Comparison of ENCODE assay signal across 8 cellular contexts in the genomic region with DNA sequence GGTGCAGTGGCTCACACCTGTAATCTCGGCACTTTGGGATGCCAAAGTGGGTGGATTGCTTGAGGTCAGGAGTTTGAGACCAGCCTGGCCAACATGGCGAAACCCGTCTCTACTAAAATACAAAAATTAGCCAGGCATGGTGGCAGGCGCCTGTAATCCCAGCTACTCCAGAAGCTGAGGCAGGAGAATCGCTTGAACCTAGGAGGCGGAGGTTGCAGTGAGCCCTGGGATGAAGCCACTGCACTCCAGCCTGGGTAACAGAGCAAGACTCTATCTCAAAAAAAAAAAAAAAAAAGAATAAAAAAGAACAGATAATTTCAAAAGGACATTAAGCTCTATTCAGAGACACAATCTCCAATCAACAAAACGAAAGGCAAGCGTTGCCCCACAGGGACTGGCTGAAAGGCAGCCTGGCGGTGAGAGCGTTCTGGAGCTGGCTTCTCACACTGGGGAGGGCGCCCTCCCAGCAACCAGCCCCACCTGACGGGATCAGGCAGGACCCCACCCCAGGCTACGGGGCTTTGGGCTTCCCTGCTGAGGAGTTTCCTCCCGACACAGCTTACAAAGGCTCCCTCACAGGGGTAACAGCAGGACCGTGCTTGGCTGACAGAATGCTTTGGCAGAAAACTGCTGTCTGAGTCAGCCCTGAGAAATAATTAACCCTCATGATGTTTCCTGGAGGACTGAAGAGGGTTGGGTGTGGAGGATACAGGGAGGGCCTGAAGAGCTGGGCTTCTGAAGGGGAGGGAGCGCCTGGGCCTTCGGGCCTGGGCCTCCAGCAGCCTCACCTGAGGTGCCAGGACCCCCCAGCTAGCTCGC. TPM values are rescaled to one million over a fixed set of nuclear protein-coding genes. Genes with fewer than 3 reads are reported as not detected.
A peak's percentile ranks its signal among the peaks of the same experiment; 100 is the strongest.
DNase-seq lines count a peak whose midpoint lies in the region; ATAC-seq, FAIRE-seq and TF ChIP-seq lines count a peak whose summit lies in the region.

No MANE protein-coding gene starts in this region.

- peak overlapping the region; percentile 66 for H3K4me3 Mint-ChIP-seq in MCF 10A (ENCODE audit: unreplicated experiment)
- H3K4me3 Mint-ChIP-seq in stimulated activated memory B cell treated with anti-CD40 and anti-IgM and Interleukin-4, amounts not matched to agents 10 μg/mL and 1 μg/mL and 100 μg/mL, for 72 hours, result no peak overlapping the region

- no peak for FAIRE-seq in kidney (lab: Jason Lieb, UNC)

- POLR2A ChIA-PET in MCF 10A (lab: Yijun Ruan, JAX), result interaction anchor here (1.0 to 9.1 kb wide), 23 partner anchors 10 to 285 kb away, joined by 3 to 162 read pairs (median 13); partner anchors contain the start of genes ENAH and SRP9

- TF ChIP-seq CTCF in MCF 10A (IDR thresholded peaks at IDR 0.05; ENCODE audit: unreplicated experiment), result no peak
- TF ChIP-seq CTCF in kidney (IDR thresholded peaks at IDR 0.05; ENCODE audit: borderline replicate concordance, extremely low read depth, insufficient read depth), result no peak

- peak overlapping the region; percentile 57 to 65 for H3K4me3 ChIP-seq in kidney (ENCODE audit: low read length in 2 of 2)

- H3K4me1 ChIP-seq in kidney (ENCODE audit: control insufficient read depth in 1 of 2, insufficient read depth in 1 of 2, low read depth in 1 of 2, low read length in 2 of 2), result no peaks in the 10 kb centered on the region

- H3K9ac ChIP-seq in kidney (ENCODE audit: low read length in 2 of 2), result peak overlapping the region; percentile 32 to 56

- peak overlapping the region; percentile 90 for H3K27ac Mint-ChIP-seq in MCF 10A (ENCODE audit: low read depth, unreplicated experiment)
- no peak overlapping the region for H3K27ac Mint-ChIP-seq in stimulated activated memory B cell treated with anti-CD40 and anti-IgM and Interleukin-4, amounts not matched to agents 10 μg/mL and 1 μg/mL and 100 μg/mL, for 72 hours

- peak overlapping the region; percentile 56 to 73 for H3K27ac ChIP-seq in kidney (ENCODE audit: low read depth in 2 of 2, low read length in 2 of 2)

- no peaks in the 10 kb centered on the region for H3K9me3 Mint-ChIP-seq in MCF 10A (ENCODE audit: unreplicated experiment)
- no peaks in the 10 kb centered on the region for H3K9me3 Mint-ChIP-seq in stimulated activated memory B cell treated with anti-CD40 and anti-IgM and Interleukin-4, amounts not matched to agents 10 μg/mL and 1 μg/mL and 100 μg/mL, for 72 hours

- peak; percentile 26 for ATAC-seq in stimulated activated memory B cell treated with anti-CD40 and anti-IgM and Interleukin-4, amounts not matched to agents 10 μg/mL and 1 μg/mL and 100 μg/mL, for 72 hours
- no peak for ATAC-seq in HG02970 (IDR thresholded peaks at IDR 0.05; ENCODE audit: low FRiP score, unreplicated experiment)

- intact Hi-C loops in MCF 10A (cut with micrococcal nuclease) (loop anchor here (1.0 kb wide), 2 partner anchors 11 to 192 kb away; no protein-coding TSS in a partner anchor), kidney (cut with DNase I) (no loop called here)

- peaks cover 35% of the 10 kb centered on the region for H3K4me1 Mint-ChIP-seq in MCF 10A (ENCODE audit: insufficient read depth, unreplicated experiment)
- H3K4me1 Mint-ChIP-seq in stimulated activated memory B cell treated with anti-CD40 and anti-IgM and Interleukin-4, amounts not matched to agents 10 μg/mL and 1 μg/mL and 100 μg/mL, for 72 hours, result no peaks in the 10 kb centered on the region

- H3K36me3 ChIP-seq in kidney (ENCODE audit: control insufficient read depth in 1 of 2, insufficient read depth in 2 of 2, low read length in 2 of 2), result no peaks in the 10 kb centered on the region

- no peaks in the 10 kb centered on the region for H3K9me3 ChIP-seq in kidney (ENCODE audit: control insufficient read depth in 1 of 2, low read length in 2 of 2)

- CTCF ChIA-PET in MCF 10A (lab: Yijun Ruan, JAX), result interaction anchor here (0.6 to 5.1 kb wide), 23 partner anchors 10 to 266 kb away, joined by 3 to 50 read pairs (median 4); partner anchors contain the start of gene SRP9

- no peaks in the 10 kb centered on the region for H3K27me3 Mint-ChIP-seq in MCF 10A (ENCODE audit: insufficient read depth, unreplicated experiment)
- H3K27me3 Mint-ChIP-seq in stimulated activated memory B cell treated with anti-CD40 and anti-IgM and Interleukin-4, amounts not matched to agents 10 μg/mL and 1 μg/mL and 100 μg/mL, for 72 hours, result no peaks in the 10 kb centered on the region

- DNase-seq in DMS53 treated with DMSO at 0.1 percent for 48 hours (lab: John Stamatoyannopoulos, UW; ENCODE audit: unreplicated experiment) (peak; percentile 86), NCI-H2029 (lab: John Stamatoyannopoulos, UW) (peak; percentile 87), MCF 10A (ENCODE audit: unreplicated experiment) (peak; percentile 98), kidney (peak; percentile 87)
- no peak for DNase-seq in central memory CD4-positive, alpha-beta T cell
- no peak for DNase-seq in activated CD4-positive, CD25-positive, alpha-beta regulatory T cell (lab: John Stamatoyannopoulos, UW)

- H3K36me3 Mint-ChIP-seq in MCF 10A (ENCODE audit: insufficient read depth, unreplicated experiment), result no peaks in the 10 kb centered on the region
- H3K36me3 Mint-ChIP-seq in stimulated activated memory B cell treated with anti-CD40 and anti-IgM and Interleukin-4, amounts not matched to agents 10 μg/mL and 1 μg/mL and 100 μg/mL, for 72 hours, result no peaks in the 10 kb centered on the region

- TSS peak; percentile 58 for BruUV-seq in MCF 10A (replicated peaks; lab: Mats Ljungman, UMichigan)

RNA-seq across cellular contexts. Expression of gene SRP9, which starts 31.1 kb away (rescaled TPM):
- 417 and 511 TPM in 2 replicates for total RNA-seq in MCF 10A (2022)
- 199 TPM for total RNA-seq in kidney
- polyA plus RNA-seq in kidney (ENCODE audit: insufficient read depth, low read depth, low replicate concordance), result 307 TPM

Comparison
In these comparisons a context has a peak if more than half of its experiments do, and no peak if none do; other contexts are left out.
1. DNase-seq: peak in DMS53 treated with DMSO at 0.1 percent for 48 hours (single experiment), NCI-H2029 (single experiment), MCF 10A (single experiment) and kidney (single experiment); none in central memory CD4-positive, alpha-beta T cell (single experiment) and activated CD4-positive, CD25-positive, alpha-beta regulatory T cell (0 of 4).